In the genomic region with DNA sequence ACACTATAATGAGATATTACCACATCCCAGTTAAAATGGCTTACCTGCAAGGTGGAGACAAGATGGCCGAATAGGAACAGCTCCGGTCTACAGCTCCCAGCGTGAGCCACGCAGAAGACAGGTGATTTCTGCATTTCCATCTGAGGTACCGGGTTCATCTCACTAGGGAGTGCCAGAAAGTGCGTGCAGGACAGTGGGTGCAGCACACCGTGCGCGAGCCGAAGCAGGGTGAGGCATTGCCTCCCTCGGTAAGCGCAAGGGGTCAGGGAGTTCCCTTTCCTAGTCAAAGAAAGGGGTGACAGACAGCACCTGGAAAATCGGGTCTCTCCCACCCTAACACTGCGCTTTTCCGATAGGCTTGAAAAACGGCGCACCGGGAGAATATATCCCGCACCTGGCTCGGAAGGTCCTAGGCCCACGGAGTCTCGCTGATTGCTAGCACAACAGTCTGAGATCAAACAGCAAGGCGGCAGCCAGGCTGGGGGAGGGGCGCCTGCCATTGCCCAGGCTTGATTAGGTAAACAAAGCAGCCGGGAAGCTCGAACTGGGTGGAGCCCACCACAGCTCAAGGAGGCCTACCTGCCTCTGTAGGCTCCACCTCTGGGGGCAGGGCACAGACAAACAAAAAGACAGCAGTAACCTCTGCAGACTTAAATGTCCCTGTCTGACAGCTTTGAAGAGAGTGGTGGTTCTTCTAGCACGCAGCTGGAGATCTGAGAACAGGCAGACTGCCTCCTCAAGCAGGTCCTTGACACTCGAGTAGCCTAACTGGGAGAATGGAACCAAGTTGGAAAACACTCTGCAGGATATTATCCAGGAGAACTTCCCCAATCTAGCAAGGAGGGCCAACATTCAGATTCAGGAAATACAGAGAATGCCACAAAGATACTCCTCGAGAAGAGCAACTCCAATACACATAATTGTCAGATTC, we compare ENCODE assay signal across 7 cellular contexts.
A peak's percentile ranks its signal among the peaks of the same experiment; 100 is the strongest.
DNase-seq lines count a peak whose midpoint lies in the region; ATAC-seq and TF ChIP-seq lines count a peak whose summit lies in the region.
"Not testable (repeated sequence)": the region's sequence is repeated elsewhere in the genome, so short reads cannot be mapped to it uniquely, and the experiment has no call there.

No MANE protein-coding gene starts in this region.

- H3K27ac Mint-ChIP-seq in WTC11 = peak overlapping the region; percentile 96
- H3K27ac Mint-ChIP-seq in neural crest cell (ENCODE audit: unreplicated experiment) = peak overlapping the region; percentile 43

- peaks cover 24% of the 10 kb centered on the region for H3K4me1 Mint-ChIP-seq in WTC11
- not testable (repeated sequence) for H3K4me1 Mint-ChIP-seq in neural crest cell

- H3K4me3 Mint-ChIP-seq in WTC11 (peak overlapping the region; percentile 92), neural crest cell (peak overlapping the region; percentile 77)

- POLR2A ChIA-PET in WTC11 (lab: Charles Lee) = not testable (repeated sequence)

- H3K27ac ChIP-seq in cardiac muscle cell; iPS-20b (ENCODE audit: low read length): not testable (repeated sequence)

- CTCF ChIA-PET in WTC11 (lab: Charles Lee) = interaction anchor here (0.9 kb wide), 1 partner anchor 13 kb away, joined by 5 read pairs; no protein-coding TSS in a partner anchor

- not testable (repeated sequence) for H3K4me1 ChIP-seq in ES-I3 (ENCODE audit: insufficient read depth, low read length); cardiac muscle cell (ENCODE audit: low read depth); iPS-20b (ENCODE audit: insufficient read depth, low read length)

- not testable (repeated sequence) for H3K27me3 Mint-ChIP-seq in WTC11 (ENCODE audit: low read depth)
- peaks cover 15% of the 10 kb centered on the region for H3K27me3 Mint-ChIP-seq in neural crest cell (ENCODE audit: low read depth)

- H3K36me3 Mint-ChIP-seq in WTC11; neural crest cell (ENCODE audit: low read depth): not testable (repeated sequence)

- H3K4me3 ChIP-seq in cardiac muscle cell (peak overlapping the region; percentile 29), iPS-20b (ENCODE audit: low read length) (peak overlapping the region; percentile 65)

- not testable (repeated sequence) for H3K9me3 ChIP-seq in ES-I3 (ENCODE audit: control insufficient read depth, insufficient read depth, low read length); cardiac muscle cell (ENCODE audit: low read depth); iPS-20b (ENCODE audit: insufficient read depth, low read depth, low read length)

- peak overlapping the region; percentile 69 for H3K9ac ChIP-seq in ES-I3 (ENCODE audit: low read depth, low read length)
- H3K9ac ChIP-seq in iPS-20b (ENCODE audit: low read depth, low read length) = peak overlapping the region; percentile 70

- not testable (repeated sequence) for H3K36me3 ChIP-seq in ES-I3 (ENCODE audit: insufficient read depth, low read length); cardiac muscle cell; iPS-20b (ENCODE audit: insufficient read depth, low read depth, low read length)

- not testable (repeated sequence) for H3K27me3 ChIP-seq in cardiac muscle cell; iPS-20b (ENCODE audit: insufficient read depth, low read length)

- not testable (repeated sequence) for H3K9me3 Mint-ChIP-seq in WTC11, neural crest cell

- DNase-seq in NCI-H1105 treated with DMSO at 0.1 percent for 48 hours (lab: John Stamatoyannopoulos, UW) (peak; percentile 15), NCI-H526 (lab: John Stamatoyannopoulos, UW) (peak; percentile 59 to 65), WTC11 (ENCODE audit: low spot score) (peak; percentile 61)
- DNase-seq in cardiac muscle cell (ENCODE audit: low read depth in 1 of 2, low spot score in 1 of 2); neural crest cell (ENCODE audit: low read depth, low spot score): not testable (repeated sequence)

- TF ChIP-seq CTCF in WTC11 (IDR thresholded peaks at IDR 0.05); cardiac muscle cell (IDR thresholded peaks at IDR 0.05; ENCODE audit: low read depth, low read length); neural crest cell (conservative IDR thresholded peaks at IDR 0.05): not testable (repeated sequence)

- peak; percentile 47; the same call in 1 of the 2 replicates for ATAC-seq in WTC11

TF ChIP-seq in WTC11, 78 proteins besides CTCF, POLR2A, EP300 and RAD21:
- TF ChIP-seq, protein P1, sequence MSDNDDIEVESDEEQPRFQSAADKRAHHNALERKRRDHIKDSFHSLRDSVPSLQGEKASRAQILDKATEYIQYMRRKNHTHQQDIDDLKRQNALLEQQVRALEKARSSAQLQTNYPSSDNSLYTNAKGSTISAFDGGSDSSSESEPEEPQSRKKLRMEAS (CRISPR knock-in tag; IDR thresholded peaks at IDR 0.05) = 0 out of 2 replicates have a peak, but pooled peaks have one; percentile 30
- TF ChIP-seq, protein P2, sequence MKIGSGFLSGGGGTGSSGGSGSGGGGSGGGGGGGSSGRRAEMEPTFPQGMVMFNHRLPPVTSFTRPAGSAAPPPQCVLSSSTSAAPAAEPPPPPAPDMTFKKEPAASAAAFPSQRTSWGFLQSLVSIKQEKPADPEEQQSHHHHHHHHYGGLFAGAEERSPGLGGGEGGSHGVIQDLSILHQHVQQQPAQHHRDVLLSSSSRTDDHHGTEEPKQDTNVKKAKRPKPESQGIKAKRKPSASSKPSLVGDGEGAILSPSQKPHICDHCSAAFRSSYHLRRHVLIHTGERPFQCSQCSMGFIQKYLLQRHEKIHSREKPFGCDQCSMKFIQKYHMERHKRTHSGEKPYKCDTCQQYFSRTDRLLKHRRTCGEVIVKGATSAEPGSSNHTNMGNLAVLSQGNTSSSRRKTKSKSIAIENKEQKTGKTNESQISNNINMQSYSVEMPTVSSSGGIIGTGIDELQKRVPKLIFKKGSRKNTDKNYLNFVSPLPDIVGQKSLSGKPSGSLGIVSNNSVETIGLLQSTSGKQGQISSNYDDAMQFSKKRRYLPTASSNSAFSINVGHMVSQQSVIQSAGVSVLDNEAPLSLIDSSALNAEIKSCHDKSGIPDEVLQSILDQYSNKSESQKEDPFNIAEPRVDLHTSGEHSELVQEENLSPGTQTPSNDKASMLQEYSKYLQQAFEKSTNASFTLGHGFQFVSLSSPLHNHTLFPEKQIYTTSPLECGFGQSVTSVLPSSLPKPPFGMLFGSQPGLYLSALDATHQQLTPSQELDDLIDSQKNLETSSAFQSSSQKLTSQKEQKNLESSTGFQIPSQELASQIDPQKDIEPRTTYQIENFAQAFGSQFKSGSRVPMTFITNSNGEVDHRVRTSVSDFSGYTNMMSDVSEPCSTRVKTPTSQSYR (CRISPR knock-in tag; IDR thresholded peaks at IDR 0.05) = 0 out of 2 replicates have a peak, but pooled peaks have one; percentile 47
TF ChIP-seq in WTC11: peak in this region for 2; not testable (repeated sequence) for 76.
